ENCODE assay signal across 10 cellular contexts in genomic region chr21:34883501-34884271, GRCh38.
DNase-seq lines count a peak whose midpoint lies in the region; ATAC-seq, FAIRE-seq and TF ChIP-seq lines count a peak whose summit lies in the region.
"Had no signal": no experiment of that assay in that cellular context is flagged by ENCODE, and none has a peak within 500 bp of the region (broad histone marks: within the 10 kb centered on the region; RNA-seq: fewer than 3 reads in every experiment).

No MANE protein-coding gene starts in this region.

- DNase-seq in T-helper 2 cell treated with Interferon-gamma antibody and Interleukin-4, amounts not matched to agents 5 μg/mL and 100 μg/mL, for 36 hours (ENCODE audit: low spot score), result no peak
- no peak for DNase-seq in T-helper 2 cell
- no peak for DNase-seq in Panc1 (ENCODE audit: low read depth, low spot score)
- no peak for DNase-seq in epithelial cell of prostate (ENCODE audit: low read depth, low spot score)
- DNase-seq in small intestine, result no peak
- no peak for DNase-seq in iPS-NIHi7 (ENCODE audit: extremely low spot score)
- DNase-seq in NCI-H1105 treated with DMSO at 0.1 percent for 48 hours (lab: John Stamatoyannopoulos, UW), result no peak
- DNase-seq in left colon, result no peak
- DNase-seq: activated CD8-positive, alpha-beta memory T cell treated with anti-CD3 and anti-CD28 coated beads, Interleukin-2, amount 50 U/mL, for 4 hours; NCI-H2081 had no signal

- peak overlapping the region; percentile 71 for H3K4me3 Mint-ChIP-seq in T-helper 2 cell treated with Interferon-gamma antibody and Interleukin-4, amounts not matched to agents 5 μg/mL and 100 μg/mL, for 36 hours

- peak overlapping the region; percentile 65 to 71 for H3K4me3 ChIP-seq in Panc1 (ENCODE audit: low read depth in 2 of 2, low read length in 2 of 2)
- no peak overlapping the region for H3K4me3 ChIP-seq in small intestine (ENCODE audit: low read depth in 1 of 2, low read length in 2 of 2)

- BruUV-seq in Panc1 (replicated peaks; lab: Mats Ljungman, UMichigan), result no TSS peak

- no peaks in the 10 kb centered on the region for H3K27me3 ChIP-seq in Panc1 (ENCODE audit: control insufficient read depth, insufficient read depth, low read length)
- no peaks in the 10 kb centered on the region for H3K27me3 ChIP-seq in small intestine (ENCODE audit: control insufficient read depth in 2 of 2, insufficient read depth in 2 of 2, low read length in 2 of 2)

- WGBS in small intestine, 3 donors, result 65 to 79% (median 68%) methylated on average over 6 of the region's 6 CpGs

- POLR2A ChIA-PET in Panc1 (lab: Charles Lee), result no interaction called here

- CTCF ChIA-PET in Panc1 (lab: Charles Lee), result interaction anchor here (0.7 kb wide), 1 partner anchor 195 kb away, joined by 3 read pairs; no protein-coding TSS in a partner anchor

- no peaks in the 10 kb centered on the region for H3K9me3 Mint-ChIP-seq in T-helper 2 cell treated with Interferon-gamma antibody and Interleukin-4, amounts not matched to agents 5 μg/mL and 100 μg/mL, for 36 hours

- peaks cover 62% of the 10 kb centered on the region for H3K36me3 Mint-ChIP-seq in T-helper 2 cell treated with Interferon-gamma antibody and Interleukin-4, amounts not matched to agents 5 μg/mL and 100 μg/mL, for 36 hours (ENCODE audit: low read depth)

- no peak for TF ChIP-seq CTCF in Panc1 (IDR thresholded peaks at IDR 0.05)

- intact Hi-C loops in Panc1 (cut with micrococcal nuclease; ENCODE audit: unreplicated experiment), result no loop called here
- intact Hi-C loops in left colon (cut with DNase I, micrococcal nuclease), result loop anchor here in 1 of 2 donors (10.0 kb wide), 1 partner anchor 139 kb away; no protein-coding TSS in a partner anchor

- no peak for FAIRE-seq in small intestine (lab: Jason Lieb, UNC)

- peak overlapping the region; percentile 84 for H3K27ac ChIP-seq in Panc1 (ENCODE audit: low read length)
- peak overlapping the region; percentile 97 for H3K27ac ChIP-seq in epithelial cell of prostate
- peak overlapping the region; percentile 11 to 61 for H3K27ac ChIP-seq in small intestine (ENCODE audit: low read depth in 1 of 2, low read length in 1 of 2)

- H3K4me1 ChIP-seq in Panc1 (ENCODE audit: control insufficient read depth, insufficient read depth, low read length) (peaks cover 31% of the 10 kb centered on the region), small intestine (ENCODE audit: control insufficient read depth in 2 of 2, insufficient read depth in 1 of 2, low read depth in 1 of 2, low read length in 1 of 2) (peaks cover 0 to 2% of the 10 kb centered on the region in 2 donors)

- peaks cover 6% of the 10 kb centered on the region for H3K36me3 ChIP-seq in Panc1 (ENCODE audit: control insufficient read depth, insufficient read depth, low read length)
- no peaks in the 10 kb centered on the region for H3K36me3 ChIP-seq in small intestine (ENCODE audit: control insufficient read depth in 2 of 2, insufficient read depth in 2 of 2, low read length in 2 of 2)

- H3K9me3 ChIP-seq in Panc1 (ENCODE audit: control insufficient read depth, insufficient read depth, low read depth, low read length) (no peaks in the 10 kb centered on the region), small intestine (ENCODE audit: control insufficient read depth, low read depth) (no peaks in the 10 kb centered on the region)

- peak overlapping the region; percentile 67 for H3K27ac Mint-ChIP-seq in T-helper 2 cell treated with Interferon-gamma antibody and Interleukin-4, amounts not matched to agents 5 μg/mL and 100 μg/mL, for 36 hours

- H3K4me1 Mint-ChIP-seq in T-helper 2 cell treated with Interferon-gamma antibody and Interleukin-4, amounts not matched to agents 5 μg/mL and 100 μg/mL, for 36 hours (ENCODE audit: low read depth), result peaks cover 51% of the 10 kb centered on the region

- H3K27me3 Mint-ChIP-seq in T-helper 2 cell treated with Interferon-gamma antibody and Interleukin-4, amounts not matched to agents 5 μg/mL and 100 μg/mL, for 36 hours (ENCODE audit: low read depth), result peaks cover 2% of the 10 kb centered on the region

- no peak for ATAC-seq in Panc1
- ATAC-seq in left colon, result no peak

- in situ Hi-C loops in Panc1 (cut with HindIII; ENCODE audit: low pct_unique_long_range_greater_than_20kb, low sequenced_read_pairs), result no loop called here

Comparison
In these comparisons a context has a peak if more than half of its experiments do, and no peak if none do; other contexts are left out.
1. H3K27ac ChIP-seq: peak in every context shown above with its lines; median percentile 97 in epithelial cell of prostate; 84 in Panc1; 36 in small intestine.
2. H3K4me3 ChIP-seq: peak in Panc1 (2 of 2); none in small intestine (0 of 2).